ENCODE assay signal across 9 cellular contexts in the genomic region with DNA sequence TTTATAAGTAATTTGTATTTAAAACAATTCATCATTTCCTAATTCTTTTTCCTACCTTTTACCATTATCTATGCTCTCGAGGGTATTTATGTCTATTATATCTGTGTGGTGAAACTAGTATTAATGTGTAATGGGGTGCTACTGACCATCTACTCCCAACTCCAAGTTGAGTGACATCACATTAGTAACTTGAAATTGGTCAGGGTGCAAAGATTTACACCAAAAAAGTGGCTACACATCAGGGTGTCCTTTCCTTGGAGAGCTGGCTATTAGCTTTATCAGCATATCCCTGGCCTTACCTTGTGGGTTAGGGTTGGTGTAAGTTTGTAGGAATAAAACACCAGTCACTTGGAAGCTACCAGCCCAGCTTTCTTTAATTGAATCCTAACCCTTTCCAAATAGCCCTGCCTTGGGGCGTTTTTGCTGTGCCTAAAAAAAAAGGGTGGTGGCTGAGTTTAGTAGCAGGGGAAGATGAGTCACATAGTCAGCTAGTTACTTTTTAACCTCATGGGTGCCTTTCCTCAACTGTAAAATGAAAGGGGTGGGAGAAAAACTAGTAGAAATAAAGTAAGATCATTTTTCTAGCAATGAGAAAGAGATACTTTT. TPM values are rescaled to one million over a fixed set of nuclear protein-coding genes. Genes with fewer than 3 reads are reported as not detected.
DNase-seq lines count a peak whose midpoint lies in the region; ATAC-seq and TF ChIP-seq lines count a peak whose summit lies in the region.
"Had no signal": no experiment of that assay in that cellular context is flagged by ENCODE, and none has a peak within 500 bp of the region (broad histone marks: within the 10 kb centered on the region; RNA-seq: fewer than 3 reads in every experiment).

No MANE protein-coding gene starts in this region.

- H3K27ac ChIP-seq in SJSA1: peak overlapping the region; percentile 49
- H3K27ac ChIP-seq in gastroesophageal sphincter: peak overlapping the region in 3 of 4 donors; percentile 5 to 56 (median 51)

- H3K27me3 ChIP-seq in SJSA1 (replicated peaks): no peaks in the 10 kb centered on the region
- H3K27me3 ChIP-seq in gastroesophageal sphincter: no peaks in the 10 kb centered on the region

- DNase-seq in SIG-M5 treated with dmso at 0.1 percent for 504 hours (lab: John Stamatoyannopoulos, UW; ENCODE audit: unreplicated experiment) (peak; percentile 82), SIG-M5 (lab: John Stamatoyannopoulos, UW) (no peak), SJSA1 (ENCODE audit: low read depth in 1 of 2, low spot score in 2 of 2) (peak in 1 of 2 experiments; percentile 64), stromal cell of bone marrow (ENCODE audit: low read depth) (peak; percentile 78), NCI-H128 (lab: John Stamatoyannopoulos, UW; ENCODE audit: unreplicated experiment) (no peak), NCI-H1694 (lab: John Stamatoyannopoulos, UW) (no peak)
- DNase-seq: left cardiac atrium had no signal

- ATAC-seq in gastroesophageal sphincter (peak; percentile 71), GM21381 (IDR thresholded peaks at IDR 0.05; ENCODE audit: unreplicated experiment) (no peak)

- H3K4me1 ChIP-seq in SJSA1 (replicated peaks) (peaks cover 21% of the 10 kb centered on the region), gastroesophageal sphincter (peaks cover 0 to 48% (median 8%) of the 10 kb centered on the region in 3 donors)

- TF ChIP-seq CTCF in gastroesophageal sphincter (IDR thresholded peaks at IDR 0.05): no peak

- peaks cover 3% of the 10 kb centered on the region; the same call in 1 of the 2 replicates for H3K36me3 ChIP-seq in SJSA1
- peaks cover 0 to 12% of the 10 kb centered on the region in 2 donors for H3K36me3 ChIP-seq in gastroesophageal sphincter

- H3K9me3 ChIP-seq in SJSA1 (replicated peaks) (no peaks in the 10 kb centered on the region), gastroesophageal sphincter (no peaks in the 10 kb centered on the region)

- no peak for TF ChIP-seq POLR2A in gastroesophageal sphincter (IDR thresholded peaks at IDR 0.05)

- H3K4me3 ChIP-seq in SJSA1 (no peak overlapping the region), gastroesophageal sphincter (no peak overlapping the region)

- TF ChIP-seq EP300 in gastroesophageal sphincter (IDR thresholded peaks at IDR 0.05): no peak

- WGBS in gastroesophageal sphincter (ENCODE audit: low coverage in 1 of 2), 2 donors: 38 to 50% methylated on average over 2 of the region's 2 CpGs

RNA-seq across cellular contexts. Expression of a gene that starts 14.0 kb away (rescaled TPM):
- 9.6 and 18.2 TPM in 2 replicates for total RNA-seq in SJSA1 (2014; rRNA removed; shearing (Covaris generic))
- 10 to 100 TPM; 49.0 to 66.8 (median 58.1) TPM for total RNA-seq in gastroesophageal sphincter

Comparison
In these comparisons a context has a peak if more than half of its experiments do, and no peak if none do; other contexts are left out.
1. DNase-seq: peak in SIG-M5 treated with dmso at 0.1 percent for 504 hours (single experiment) and stromal cell of bone marrow (single experiment); none in SIG-M5 (single experiment), NCI-H128 (single experiment) and NCI-H1694 (single experiment).